In genomic region chr6:156279306-156279969, GRCh38 we compare ENCODE assay signal across 10 cellular contexts.
DNase-seq lines count a peak whose midpoint lies in the region; ATAC-seq and TF ChIP-seq lines count a peak whose summit lies in the region.
"Had no signal": no experiment of that assay in that cellular context is flagged by ENCODE, and none has a peak within 500 bp of the region (broad histone marks: within the 10 kb centered on the region; RNA-seq: fewer than 3 reads in every experiment).

No MANE protein-coding gene starts in this region.

- POLR2A ChIA-PET in BJ (lab: Charles Lee), result no interaction called here

- no peak overlapping the region for H3K4me3 ChIP-seq in BJ (ENCODE audit: low read depth, low read length)
- H3K4me3 ChIP-seq: lower lobe of right lung had no signal

- H3K36me3 ChIP-seq in BJ (ENCODE audit: control insufficient read depth, insufficient read depth, low read length), result no peaks in the 10 kb centered on the region
- H3K36me3 ChIP-seq: lower lobe of right lung had no signal

- no peak for TF ChIP-seq CTCF in BJ (IDR thresholded peaks at IDR 0.05; ENCODE audit: insufficient read depth, low read depth, low read length)

- ATAC-seq in GM19397 (IDR thresholded peaks at IDR 0.05; ENCODE audit: unreplicated experiment) (peak; percentile 79), HG03108 (IDR thresholded peaks at IDR 0.05; ENCODE audit: unreplicated experiment) (peak; percentile 75), GM21360 (IDR thresholded peaks at IDR 0.05; ENCODE audit: unreplicated experiment) (no peak)

- H3K27me3 ChIP-seq in BJ (ENCODE audit: control insufficient read depth, insufficient read depth, low read length), result no peaks in the 10 kb centered on the region

- DNase-seq in BJ (ENCODE audit: low read depth), result peak; percentile 0
- peak; percentile 83 to 88 for DNase-seq in SHP77 (lab: John Stamatoyannopoulos, UW)
- no peak for DNase-seq in DMS 273 treated with DMSO at 0.1 percent for 48 hours (lab: John Stamatoyannopoulos, UW)
- DNase-seq in UCSD-AML1 (lab: John Stamatoyannopoulos, UW; ENCODE audit: unreplicated experiment), result no peak
- no peak for DNase-seq in SW 1271 (lab: John Stamatoyannopoulos, UW)
- DNase-seq: Calu3, lower lobe of right lung had no signal

- CTCF ChIA-PET in BJ (lab: Yijun Ruan, JAX), result no interaction called here

Comparison
In these comparisons a context has a peak if more than half of its experiments do, and no peak if none do; other contexts are left out.
1. DNase-seq: peak in BJ (single experiment) and SHP77 (2 of 2); none in DMS 273 treated with DMSO at 0.1 percent for 48 hours (single experiment), UCSD-AML1 (single experiment) and SW 1271 (0 of 2).